In genomic region chr3:49939858-49940666, GRCh38 we compare ENCODE assay signal across 8 cellular contexts. TPM values are rescaled to one million over a fixed set of nuclear protein-coding genes. Genes with fewer than 3 reads are reported as not detected.
DNase-seq lines count a peak whose midpoint lies in the region; ATAC-seq and TF ChIP-seq lines count a peak whose summit lies in the region.

Gene RBM6, plus strand, starts transcription at chr3:49940150. Its CDS starts 22,492 bp downstream, at chr3:49962642.

- peak within 1 kb of the TSS; percentile 55; the same call in 1 of the 2 replicates for H2AFZ ChIP-seq in OCI-LY3 (ENCODE audit: low read depth, low read length)

- peaks cover 10% of the 10 kb centered on the region for H3K36me3 ChIP-seq in OCI-LY3 (replicated peaks; ENCODE audit: low read depth, low read length)

- peaks cover 15% of the 10 kb centered on the region; the same call in 1 of the 2 replicates for H3K4me1 ChIP-seq in OCI-LY3 (ENCODE audit: low read length)

- H3K27ac ChIP-seq in OCI-LY3 (ENCODE audit: low read length) = peak within 1 kb of the TSS; percentile 84

- peak within 1 kb of the TSS; percentile 89 for H3K4me3 ChIP-seq in OCI-LY3 (ENCODE audit: low read length)

- peaks cover 5% of the 10 kb centered on the region for H3K4me1 Mint-ChIP-seq in endothelial cell (ENCODE audit: unreplicated experiment)
- peaks cover 12% of the 10 kb centered on the region for H3K4me1 Mint-ChIP-seq in mesothelial cell of epicardium

- DNase-seq in D341Med (ENCODE audit: low spot score) (peak; percentile 97), HuH-7 (ENCODE audit: low spot score) (peak; percentile 96), endothelial cell (ENCODE audit: low spot score) (peak; percentile 94), mesothelial cell of epicardium (ENCODE audit: low spot score in 2 of 2, unreplicated experiment in 2 of 2) (peak; percentile 77 to 86)
- peak; percentile 97 for DNase-seq in activated CD8-positive, alpha-beta memory T cell treated with anti-CD3 and anti-CD28 coated beads, Interleukin-2, amount 50 U/mL, for 48 hours
- peak; percentile 94 to 95 for DNase-seq in stimulated activated CD8-positive, alpha-beta memory T cell treated with anti-CD3 and anti-CD28 coated beads, Interleukin-15, amount 100 ng/mL, for 48 hours (ENCODE audit: low read depth in 2 of 2)

- peak; percentile 89 for ATAC-seq in GM21515 (IDR thresholded peaks at IDR 0.05; ENCODE audit: unreplicated experiment)

- H3K27me3 ChIP-seq in OCI-LY3 (ENCODE audit: low read depth, low read length) = no peaks in the 10 kb centered on the region

- H3K79me2 ChIP-seq in OCI-LY3 (ENCODE audit: low read length) = peaks cover 50% of the 10 kb centered on the region

- peak within 1 kb of the TSS; percentile 87 for H3K9ac ChIP-seq in OCI-LY3 (ENCODE audit: low read length)

- H3K9me3 ChIP-seq in OCI-LY3 (ENCODE audit: insufficient read depth, low read length) = no peaks in the 10 kb centered on the region

- H3K4me2 ChIP-seq in OCI-LY3 (ENCODE audit: low read length) = peak within 1 kb of the TSS; percentile 81

- H3K4me3 Mint-ChIP-seq in endothelial cell (ENCODE audit: unreplicated experiment) (peak within 1 kb of the TSS; percentile 97), mesothelial cell of epicardium (peak within 1 kb of the TSS; percentile 97)

- peaks cover 25% of the 10 kb centered on the region for H4K20me1 ChIP-seq in OCI-LY3 (ENCODE audit: insufficient read depth, low read length)

- peak within 1 kb of the TSS; percentile 93 for H3K27ac Mint-ChIP-seq in endothelial cell (ENCODE audit: unreplicated experiment)
- peak within 1 kb of the TSS; percentile 99 for H3K27ac Mint-ChIP-seq in mesothelial cell of epicardium

- TF ChIP-seq CTCF in OCI-LY3 (IDR thresholded peaks at IDR 0.05; ENCODE audit: low read depth, low read length) (no peak), endothelial cell (IDR thresholded peaks at IDR 0.05; ENCODE audit: unreplicated experiment) (no peak), mesothelial cell of epicardium (IDR thresholded peaks at IDR 0.05; ENCODE audit: unreplicated experiment) (no peak)

- H3K36me3 Mint-ChIP-seq in endothelial cell (ENCODE audit: low read depth, unreplicated experiment) = no peaks in the 10 kb centered on the region
- H3K36me3 Mint-ChIP-seq in mesothelial cell of epicardium = peaks cover 5% of the 10 kb centered on the region

- no peaks in the 10 kb centered on the region for H3K9me3 Mint-ChIP-seq in endothelial cell (ENCODE audit: unreplicated experiment)
- H3K9me3 Mint-ChIP-seq in mesothelial cell of epicardium = peaks cover 5% of the 10 kb centered on the region

- H3K27me3 Mint-ChIP-seq in endothelial cell (ENCODE audit: unreplicated experiment) (peaks cover 3% of the 10 kb centered on the region), mesothelial cell of epicardium (ENCODE audit: low read depth) (no peaks in the 10 kb centered on the region)

RNA-seq across cellular contexts. Expression of gene RBM6, which starts in this region (rescaled TPM):
- total RNA-seq in endothelial cell (ENCODE audit: unreplicated experiment) (76.2 TPM), mesothelial cell of epicardium (158 to 162 TPM (median 159 TPM) in 3 replicates)

Comparison
In these comparisons a context has a peak if more than half of its experiments do, and no peak if none do; other contexts are left out.
1. Peak in every context shown above with its lines: DNase-seq, ATAC-seq, H3K4me3 ChIP-seq and H3K27ac ChIP-seq.